ENCODE assay signal across 1 cellular context in the genomic region with DNA sequence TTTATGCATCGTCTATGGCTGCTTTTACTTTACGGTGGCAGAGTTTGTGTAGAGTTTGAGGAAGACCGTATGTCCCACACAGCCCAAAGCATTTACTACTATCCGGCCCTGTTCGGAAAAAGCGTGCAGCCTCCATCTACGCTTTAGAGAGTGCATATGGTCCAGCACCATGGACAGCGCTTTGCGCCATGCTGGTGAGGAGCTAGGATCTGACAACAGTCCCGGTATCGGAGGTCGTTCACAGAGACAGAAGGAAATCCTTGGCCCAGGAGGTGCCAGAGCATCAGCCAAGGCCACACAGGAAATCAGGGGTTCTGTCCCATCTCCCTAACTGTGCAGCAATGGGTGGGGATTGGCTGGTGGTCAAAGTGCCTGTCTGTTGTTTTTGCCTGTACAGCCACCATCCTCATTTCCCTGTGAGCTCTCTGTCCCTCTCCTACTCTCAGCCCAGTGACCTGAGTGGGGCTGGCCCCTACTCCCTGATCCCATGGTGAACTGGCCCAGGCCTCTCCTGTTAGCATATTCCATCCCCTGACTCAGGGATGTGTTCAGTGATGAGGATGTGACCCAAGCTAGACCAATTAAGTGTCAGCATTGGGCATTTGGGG.
TF ChIP-seq lines count a peak whose summit lies in the region.

No MANE protein-coding gene starts in this region.

TF ChIP-seq in WTC11, 78 proteins besides CTCF, POLR2A, EP300 and RAD21 (continued from another document):
- TF ChIP-seq, protein P1, sequence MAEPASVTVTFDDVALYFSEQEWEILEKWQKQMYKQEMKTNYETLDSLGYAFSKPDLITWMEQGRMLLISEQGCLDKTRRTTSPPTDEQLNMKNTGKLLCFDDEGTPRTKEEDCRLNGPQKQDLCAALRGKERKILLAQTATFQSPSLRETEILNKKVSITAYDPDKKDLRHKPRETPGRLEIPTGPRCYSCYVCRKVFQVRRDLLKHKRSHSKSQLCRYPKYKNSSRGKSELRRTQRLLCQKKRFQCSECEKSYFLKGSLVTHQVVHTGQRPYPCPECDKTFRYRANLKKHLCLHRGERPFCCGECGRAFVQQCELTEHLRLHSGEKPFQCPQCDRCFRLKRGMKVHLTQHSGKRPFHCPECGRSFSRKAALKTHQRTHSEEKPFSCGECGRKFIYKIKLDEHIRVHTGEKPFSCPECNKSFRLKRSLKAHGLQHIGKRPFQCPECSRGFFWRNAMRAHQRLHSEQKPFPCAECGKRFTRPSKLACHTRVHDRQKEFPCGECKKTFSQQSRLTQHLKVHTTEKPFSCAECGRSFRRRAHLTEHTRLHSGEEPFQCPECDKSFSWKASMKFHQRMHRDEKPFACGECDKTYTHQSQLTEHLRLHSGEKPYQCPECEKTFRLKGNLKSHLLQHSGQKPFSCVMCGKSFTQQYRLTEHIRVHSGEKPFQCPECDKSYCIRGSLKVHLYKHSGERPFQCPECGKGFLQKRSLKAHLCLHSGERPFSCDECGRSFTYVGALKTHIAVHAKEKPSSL (CRISPR knock-in tag; conservative IDR thresholded peaks at IDR 0.05) = no peak
- TF ChIP-seq TEAD4 (CRISPR knock-in tag; IDR thresholded peaks at IDR 0.05) (peak; percentile 95), ZNF317 (CRISPR knock-in tag; IDR thresholded peaks at IDR 0.05; ENCODE audit: borderline replicate concordance, low read depth) (0 out of 2 replicates have a peak, but pooled peaks have one; percentile 43), JUN (CRISPR knock-in tag; IDR thresholded peaks at IDR 0.05) (peak; percentile 95), SMAD4 (CRISPR knock-in tag; IDR thresholded peaks at IDR 0.05) (peak; percentile 92), GABPB1 (CRISPR knock-in tag; IDR thresholded peaks at IDR 0.05) (0 out of 2 replicates have a peak, but pooled peaks have one; percentile 43), TP53 (CRISPR knock-in tag; IDR thresholded peaks at IDR 0.05) (peak; percentile 86; the same call in 1 of the 2 replicates), NFE2L1 (CRISPR knock-in tag; IDR thresholded peaks at IDR 0.05) (peak; percentile 93), NR3C1 (CRISPR knock-in tag; conservative IDR thresholded peaks at IDR 0.05; ENCODE audit: low read depth) (peak; percentile 81; the same call in 1 of the 2 replicates)
- TF ChIP-seq, protein P2, sequence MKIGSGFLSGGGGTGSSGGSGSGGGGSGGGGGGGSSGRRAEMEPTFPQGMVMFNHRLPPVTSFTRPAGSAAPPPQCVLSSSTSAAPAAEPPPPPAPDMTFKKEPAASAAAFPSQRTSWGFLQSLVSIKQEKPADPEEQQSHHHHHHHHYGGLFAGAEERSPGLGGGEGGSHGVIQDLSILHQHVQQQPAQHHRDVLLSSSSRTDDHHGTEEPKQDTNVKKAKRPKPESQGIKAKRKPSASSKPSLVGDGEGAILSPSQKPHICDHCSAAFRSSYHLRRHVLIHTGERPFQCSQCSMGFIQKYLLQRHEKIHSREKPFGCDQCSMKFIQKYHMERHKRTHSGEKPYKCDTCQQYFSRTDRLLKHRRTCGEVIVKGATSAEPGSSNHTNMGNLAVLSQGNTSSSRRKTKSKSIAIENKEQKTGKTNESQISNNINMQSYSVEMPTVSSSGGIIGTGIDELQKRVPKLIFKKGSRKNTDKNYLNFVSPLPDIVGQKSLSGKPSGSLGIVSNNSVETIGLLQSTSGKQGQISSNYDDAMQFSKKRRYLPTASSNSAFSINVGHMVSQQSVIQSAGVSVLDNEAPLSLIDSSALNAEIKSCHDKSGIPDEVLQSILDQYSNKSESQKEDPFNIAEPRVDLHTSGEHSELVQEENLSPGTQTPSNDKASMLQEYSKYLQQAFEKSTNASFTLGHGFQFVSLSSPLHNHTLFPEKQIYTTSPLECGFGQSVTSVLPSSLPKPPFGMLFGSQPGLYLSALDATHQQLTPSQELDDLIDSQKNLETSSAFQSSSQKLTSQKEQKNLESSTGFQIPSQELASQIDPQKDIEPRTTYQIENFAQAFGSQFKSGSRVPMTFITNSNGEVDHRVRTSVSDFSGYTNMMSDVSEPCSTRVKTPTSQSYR (CRISPR knock-in tag; IDR thresholded peaks at IDR 0.05) = peak; percentile 81; the same call in 1 of the 2 replicates
- TF ChIP-seq, protein P3, sequence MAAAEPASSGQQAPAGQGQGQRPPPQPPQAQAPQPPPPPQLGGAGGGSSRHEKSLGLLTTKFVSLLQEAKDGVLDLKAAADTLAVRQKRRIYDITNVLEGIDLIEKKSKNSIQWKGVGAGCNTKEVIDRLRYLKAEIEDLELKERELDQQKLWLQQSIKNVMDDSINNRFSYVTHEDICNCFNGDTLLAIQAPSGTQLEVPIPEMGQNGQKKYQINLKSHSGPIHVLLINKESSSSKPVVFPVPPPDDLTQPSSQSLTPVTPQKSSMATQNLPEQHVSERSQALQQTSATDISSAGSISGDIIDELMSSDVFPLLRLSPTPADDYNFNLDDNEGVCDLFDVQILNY (CRISPR knock-in tag; IDR thresholded peaks at IDR 0.05) = no peak
- TF ChIP-seq, protein P4, sequence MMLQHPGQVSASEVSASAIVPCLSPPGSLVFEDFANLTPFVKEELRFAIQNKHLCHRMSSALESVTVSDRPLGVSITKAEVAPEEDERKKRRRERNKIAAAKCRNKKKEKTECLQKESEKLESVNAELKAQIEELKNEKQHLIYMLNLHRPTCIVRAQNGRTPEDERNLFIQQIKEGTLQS (CRISPR knock-in tag; conservative IDR thresholded peaks at IDR 0.05) = no peak
